In the genomic region with DNA sequence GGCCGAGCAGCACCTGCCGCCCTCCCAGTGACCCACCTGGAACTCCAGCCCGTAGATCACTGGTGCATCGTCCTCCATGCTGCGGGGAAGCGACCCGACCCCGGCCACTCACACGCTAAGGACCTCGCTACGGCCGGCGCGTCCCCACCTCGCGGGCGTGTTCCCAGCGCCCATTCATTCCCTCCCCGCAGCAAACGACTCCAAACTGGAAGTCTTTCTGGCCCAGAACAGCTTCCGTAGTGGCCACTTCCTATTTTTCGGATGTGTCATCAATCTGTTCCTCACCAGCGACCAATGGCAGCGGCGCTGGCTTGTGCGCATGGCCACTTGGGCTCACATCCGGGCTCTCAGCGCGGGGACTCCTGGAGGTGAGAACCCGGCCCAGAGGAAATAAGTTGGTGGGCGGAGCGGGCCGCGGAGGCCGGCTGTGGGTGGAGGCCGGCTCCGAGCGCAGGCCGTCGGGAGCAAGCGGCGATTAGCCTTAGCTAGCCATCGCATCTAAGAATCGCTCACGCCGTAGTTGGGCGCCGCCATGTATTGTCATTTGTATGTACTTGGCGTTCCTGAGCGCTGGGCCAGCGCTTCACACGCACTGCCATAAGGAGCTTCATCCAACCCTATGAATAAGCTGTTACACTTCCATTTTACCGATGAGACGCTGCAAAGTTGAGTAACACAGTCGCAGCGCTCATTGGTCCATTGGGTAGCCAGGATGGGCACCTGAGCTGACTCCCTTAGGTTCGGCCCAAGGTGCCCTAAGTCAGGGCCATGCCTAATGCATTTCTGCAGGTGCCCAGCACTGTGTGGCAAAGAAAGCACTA, we compare ENCODE assay signal across 1 cellular context.
A peak's percentile ranks its signal among the peaks of the same experiment; 100 is the strongest.
TF ChIP-seq lines count a peak whose summit lies in the region.

A gene (minus strand): TSS at position 207 of the 821 bp plus-strand sequence. CDS start 129 bp downstream, at position 78.

TF ChIP-seq in HepG2, 621 proteins besides CTCF, POLR2A, EP300 and RAD21 (continued from another document and continues in another):
- TF ChIP-seq, protein P1, sequence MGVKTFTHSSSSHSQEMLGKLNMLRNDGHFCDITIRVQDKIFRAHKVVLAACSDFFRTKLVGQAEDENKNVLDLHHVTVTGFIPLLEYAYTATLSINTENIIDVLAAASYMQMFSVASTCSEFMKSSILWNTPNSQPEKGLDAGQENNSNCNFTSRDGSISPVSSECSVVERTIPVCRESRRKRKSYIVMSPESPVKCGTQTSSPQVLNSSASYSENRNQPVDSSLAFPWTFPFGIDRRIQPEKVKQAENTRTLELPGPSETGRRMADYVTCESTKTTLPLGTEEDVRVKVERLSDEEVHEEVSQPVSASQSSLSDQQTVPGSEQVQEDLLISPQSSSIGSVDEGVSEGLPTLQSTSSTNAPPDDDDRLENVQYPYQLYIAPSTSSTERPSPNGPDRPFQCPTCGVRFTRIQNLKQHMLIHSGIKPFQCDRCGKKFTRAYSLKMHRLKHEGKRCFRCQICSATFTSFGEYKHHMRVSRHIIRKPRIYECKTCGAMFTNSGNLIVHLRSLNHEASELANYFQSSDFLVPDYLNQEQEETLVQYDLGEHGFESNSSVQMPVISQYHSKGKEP (CRISPR knock-in tag; IDR thresholded peaks at IDR 0.05), result peak; percentile 67; the same call in 1 of the 2 replicates
- TF ChIP-seq XBP1 (CRISPR knock-in tag; IDR thresholded peaks at IDR 0.05) (peak; percentile 23; the same call in 1 of the 2 replicates), ZNF749 (CRISPR knock-in tag; IDR thresholded peaks at IDR 0.05; ENCODE audit: borderline replicate concordance) (peak; percentile 68; the same call in 1 of the 2 replicates), RXRA (CRISPR knock-in tag; IDR thresholded peaks at IDR 0.05) (peak; percentile 83; the same call in 1 of the 2 replicates), ZNF792 (CRISPR knock-in tag; IDR thresholded peaks at IDR 0.05) (peak; percentile 90), U2AF2 (IDR thresholded peaks at IDR 0.05; ENCODE audit: low read depth, low read length) (no peak), ZNF484 (CRISPR knock-in tag; IDR thresholded peaks at IDR 0.05; ENCODE audit: borderline replicate concordance, low read depth) (no peak), TP53 (CRISPR knock-in tag; conservative IDR thresholded peaks at IDR 0.05) (peak; percentile 78), MLLT10 (CRISPR knock-in tag; IDR thresholded peaks at IDR 0.05) (no peak), JUN (CRISPR knock-in tag; IDR thresholded peaks at IDR 0.05) (peak; percentile 78; the same call in 1 of the 2 replicates), ZNF260 (CRISPR knock-in tag; IDR thresholded peaks at IDR 0.05; ENCODE audit: borderline replicate concordance, low read depth) (no peak), ZNF468 (CRISPR knock-in tag; IDR thresholded peaks at IDR 0.05) (no peak), ZNF296 (CRISPR knock-in tag; conservative IDR thresholded peaks at IDR 0.05) (no peak), RXRB (CRISPR knock-in tag; IDR thresholded peaks at IDR 0.05; ENCODE audit: borderline replicate concordance) (peak; percentile 74), ZNF776 (CRISPR knock-in tag; IDR thresholded peaks at IDR 0.05) (0 out of 2 replicates have a peak, but pooled peaks have one; percentile 20), NFE2L2 (IDR thresholded peaks at IDR 0.05; ENCODE audit: low read length) (no peak), NFIB (CRISPR knock-in tag; IDR thresholded peaks at IDR 0.05; ENCODE audit: borderline replicate concordance) (no peak), POLR2AphosphoS2 (IDR thresholded peaks at IDR 0.05; ENCODE audit: low read depth, low read length) (no peak), SOX13 (IDR thresholded peaks at IDR 0.05) (0 out of 2 replicates have a peak, but pooled peaks have one; percentile 54), SOX13 (CRISPR knock-in tag; conservative IDR thresholded peaks at IDR 0.05 in 1 of 2, IDR thresholded peaks at IDR 0.05 in 1 of 2) (peak; percentile 37 to 41; a peak in 2 of 4 replicates), ZNF230 (CRISPR knock-in tag; IDR thresholded peaks at IDR 0.05) (peak; percentile 97), ZNF431 (CRISPR knock-in tag; IDR thresholded peaks at IDR 0.05; ENCODE audit: borderline replicate concordance, low read depth) (peak; percentile 49; the same call in 1 of the 2 replicates), ZNF350 (CRISPR knock-in tag; IDR thresholded peaks at IDR 0.05; ENCODE audit: borderline replicate concordance, low read depth) (peak; percentile 98), HNF4G (IDR thresholded peaks at IDR 0.05; ENCODE audit: borderline replicate concordance, low read depth, low read length) (no peak), HNF4G (CRISPR knock-in tag; IDR thresholded peaks at IDR 0.05; ENCODE audit: borderline replicate concordance, low read depth) (peak; percentile 79), ZBTB21 (CRISPR knock-in tag; IDR thresholded peaks at IDR 0.05) (peak; percentile 59; the same call in 1 of the 2 replicates), ZKSCAN1 (IDR thresholded peaks at IDR 0.05; ENCODE audit: low read length) (0 out of 2 replicates have a peak, but pooled peaks have one; percentile 40), PAWR (CRISPR knock-in tag; IDR thresholded peaks at IDR 0.05; ENCODE audit: borderline replicate concordance) (no peak; the same call in 1 of the 2 replicates), ZNF496 (CRISPR knock-in tag; IDR thresholded peaks at IDR 0.05; ENCODE audit: insufficient replicate concordance) (no peak)
- TF ChIP-seq, protein P2, sequence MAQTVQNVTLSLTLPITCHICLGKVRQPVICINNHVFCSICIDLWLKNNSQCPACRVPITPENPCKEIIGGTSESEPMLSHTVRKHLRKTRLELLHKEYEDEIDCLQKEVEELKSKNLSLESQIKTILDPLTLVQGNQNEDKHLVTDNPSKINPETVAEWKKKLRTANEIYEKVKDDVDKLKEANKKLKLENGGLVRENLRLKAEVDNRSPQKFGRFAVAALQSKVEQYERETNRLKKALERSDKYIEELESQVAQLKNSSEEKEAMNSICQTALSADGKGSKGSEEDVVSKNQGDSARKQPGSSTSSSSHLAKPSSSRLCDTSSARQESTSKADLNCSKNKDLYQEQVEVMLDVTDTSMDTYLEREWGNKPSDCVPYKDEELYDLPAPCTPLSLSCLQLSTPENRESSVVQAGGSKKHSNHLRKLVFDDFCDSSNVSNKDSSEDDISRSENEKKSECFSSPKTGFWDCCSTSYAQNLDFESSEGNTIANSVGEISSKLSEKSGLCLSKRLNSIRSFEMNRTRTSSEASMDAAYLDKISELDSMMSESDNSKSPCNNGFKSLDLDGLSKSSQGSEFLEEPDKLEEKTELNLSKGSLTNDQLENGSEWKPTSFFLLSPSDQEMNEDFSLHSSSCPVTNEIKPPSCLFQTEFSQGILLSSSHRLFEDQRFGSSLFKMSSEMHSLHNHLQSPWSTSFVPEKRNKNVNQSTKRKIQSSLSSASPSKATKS (CRISPR knock-in tag; IDR thresholded peaks at IDR 0.05), result no peak; the same call in 1 of the 2 replicates
- TF ChIP-seq, protein P3, sequence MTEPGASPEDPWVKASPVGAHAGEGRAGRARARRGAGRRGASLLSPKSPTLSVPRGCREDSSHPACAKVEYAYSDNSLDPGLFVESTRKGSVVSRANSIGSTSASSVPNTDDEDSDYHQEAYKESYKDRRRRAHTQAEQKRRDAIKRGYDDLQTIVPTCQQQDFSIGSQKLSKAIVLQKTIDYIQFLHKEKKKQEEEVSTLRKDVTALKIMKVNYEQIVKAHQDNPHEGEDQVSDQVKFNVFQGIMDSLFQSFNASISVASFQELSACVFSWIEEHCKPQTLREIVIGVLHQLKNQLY (CRISPR knock-in tag; IDR thresholded peaks at IDR 0.05), result peak; percentile 45; the same call in 1 of the 2 replicates
- TF ChIP-seq, protein P4, sequence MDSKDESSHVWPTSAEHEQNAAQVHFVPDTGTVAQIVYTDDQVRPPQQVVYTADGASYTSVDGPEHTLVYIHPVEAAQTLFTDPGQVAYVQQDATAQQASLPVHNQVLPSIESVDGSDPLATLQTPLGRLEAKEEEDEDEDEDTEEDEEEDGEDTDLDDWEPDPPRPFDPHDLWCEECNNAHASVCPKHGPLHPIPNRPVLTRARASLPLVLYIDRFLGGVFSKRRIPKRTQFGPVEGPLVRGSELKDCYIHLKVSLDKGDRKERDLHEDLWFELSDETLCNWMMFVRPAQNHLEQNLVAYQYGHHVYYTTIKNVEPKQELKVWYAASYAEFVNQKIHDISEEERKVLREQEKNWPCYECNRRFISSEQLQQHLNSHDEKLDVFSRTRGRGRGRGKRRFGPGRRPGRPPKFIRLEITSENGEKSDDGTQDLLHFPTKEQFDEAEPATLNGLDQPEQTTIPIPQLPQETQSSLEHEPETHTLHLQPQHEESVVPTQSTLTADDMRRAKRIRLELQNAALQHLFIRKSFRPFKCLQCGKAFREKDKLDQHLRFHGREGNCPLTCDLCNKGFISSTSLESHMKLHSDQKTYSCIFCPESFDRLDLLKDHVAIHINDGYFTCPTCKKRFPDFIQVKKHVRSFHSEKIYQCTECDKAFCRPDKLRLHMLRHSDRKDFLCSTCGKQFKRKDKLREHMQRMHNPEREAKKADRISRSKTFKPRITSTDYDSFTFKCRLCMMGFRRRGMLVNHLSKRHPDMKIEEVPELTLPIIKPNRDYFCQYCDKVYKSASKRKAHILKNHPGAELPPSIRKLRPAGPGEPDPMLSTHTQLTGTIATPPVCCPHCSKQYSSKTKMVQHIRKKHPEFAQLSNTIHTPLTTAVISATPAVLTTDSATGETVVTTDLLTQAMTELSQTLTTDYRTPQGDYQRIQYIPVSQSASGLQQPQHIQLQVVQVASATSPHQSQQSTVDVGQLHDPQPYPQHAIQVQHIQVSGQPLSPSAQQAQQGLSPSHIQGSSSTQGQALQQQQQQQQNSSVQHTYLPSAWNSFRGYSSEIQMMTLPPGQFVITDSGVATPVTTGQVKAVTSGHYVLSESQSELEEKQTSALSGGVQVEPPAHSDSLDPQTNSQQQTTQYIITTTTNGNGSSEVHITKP (CRISPR knock-in tag; IDR thresholded peaks at IDR 0.05; ENCODE audit: low read depth), result no peak; the same call in 1 of the 2 replicates
- TF ChIP-seq, protein P5, sequence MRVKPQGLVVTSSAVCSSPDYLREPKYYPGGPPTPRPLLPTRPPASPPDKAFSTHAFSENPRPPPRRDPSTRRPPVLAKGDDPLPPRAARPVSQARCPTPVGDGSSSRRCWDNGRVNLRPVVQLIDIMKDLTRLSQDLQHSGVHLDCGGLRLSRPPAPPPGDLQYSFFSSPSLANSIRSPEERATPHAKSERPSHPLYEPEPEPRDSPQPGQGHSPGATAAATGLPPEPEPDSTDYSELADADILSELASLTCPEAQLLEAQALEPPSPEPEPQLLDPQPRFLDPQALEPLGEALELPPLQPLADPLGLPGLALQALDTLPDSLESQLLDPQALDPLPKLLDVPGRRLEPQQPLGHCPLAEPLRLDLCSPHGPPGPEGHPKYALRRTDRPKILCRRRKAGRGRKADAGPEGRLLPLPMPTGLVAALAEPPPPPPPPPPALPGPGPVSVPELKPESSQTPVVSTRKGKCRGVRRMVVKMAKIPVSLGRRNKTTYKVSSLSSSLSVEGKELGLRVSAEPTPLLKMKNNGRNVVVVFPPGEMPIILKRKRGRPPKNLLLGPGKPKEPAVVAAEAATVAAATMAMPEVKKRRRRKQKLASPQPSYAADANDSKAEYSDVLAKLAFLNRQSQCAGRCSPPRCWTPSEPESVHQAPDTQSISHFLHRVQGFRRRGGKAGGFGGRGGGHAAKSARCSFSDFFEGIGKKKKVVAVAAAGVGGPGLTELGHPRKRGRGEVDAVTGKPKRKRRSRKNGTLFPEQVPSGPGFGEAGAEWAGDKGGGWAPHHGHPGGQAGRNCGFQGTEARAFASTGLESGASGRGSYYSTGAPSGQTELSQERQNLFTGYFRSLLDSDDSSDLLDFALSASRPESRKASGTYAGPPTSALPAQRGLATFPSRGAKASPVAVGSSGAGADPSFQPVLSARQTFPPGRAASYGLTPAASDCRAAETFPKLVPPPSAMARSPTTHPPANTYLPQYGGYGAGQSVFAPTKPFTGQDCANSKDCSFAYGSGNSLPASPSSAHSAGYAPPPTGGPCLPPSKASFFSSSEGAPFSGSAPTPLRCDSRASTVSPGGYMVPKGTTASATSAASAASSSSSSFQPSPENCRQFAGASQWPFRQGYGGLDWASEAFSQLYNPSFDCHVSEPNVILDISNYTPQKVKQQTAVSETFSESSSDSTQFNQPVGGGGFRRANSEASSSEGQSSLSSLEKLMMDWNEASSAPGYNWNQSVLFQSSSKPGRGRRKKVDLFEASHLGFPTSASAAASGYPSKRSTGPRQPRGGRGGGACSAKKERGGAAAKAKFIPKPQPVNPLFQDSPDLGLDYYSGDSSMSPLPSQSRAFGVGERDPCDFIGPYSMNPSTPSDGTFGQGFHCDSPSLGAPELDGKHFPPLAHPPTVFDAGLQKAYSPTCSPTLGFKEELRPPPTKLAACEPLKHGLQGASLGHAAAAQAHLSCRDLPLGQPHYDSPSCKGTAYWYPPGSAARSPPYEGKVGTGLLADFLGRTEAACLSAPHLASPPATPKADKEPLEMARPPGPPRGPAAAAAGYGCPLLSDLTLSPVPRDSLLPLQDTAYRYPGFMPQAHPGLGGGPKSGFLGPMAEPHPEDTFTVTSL (CRISPR knock-in tag; IDR thresholded peaks at IDR 0.05; ENCODE audit: borderline replicate concordance), result no peak
- TF ChIP-seq, protein P6, sequence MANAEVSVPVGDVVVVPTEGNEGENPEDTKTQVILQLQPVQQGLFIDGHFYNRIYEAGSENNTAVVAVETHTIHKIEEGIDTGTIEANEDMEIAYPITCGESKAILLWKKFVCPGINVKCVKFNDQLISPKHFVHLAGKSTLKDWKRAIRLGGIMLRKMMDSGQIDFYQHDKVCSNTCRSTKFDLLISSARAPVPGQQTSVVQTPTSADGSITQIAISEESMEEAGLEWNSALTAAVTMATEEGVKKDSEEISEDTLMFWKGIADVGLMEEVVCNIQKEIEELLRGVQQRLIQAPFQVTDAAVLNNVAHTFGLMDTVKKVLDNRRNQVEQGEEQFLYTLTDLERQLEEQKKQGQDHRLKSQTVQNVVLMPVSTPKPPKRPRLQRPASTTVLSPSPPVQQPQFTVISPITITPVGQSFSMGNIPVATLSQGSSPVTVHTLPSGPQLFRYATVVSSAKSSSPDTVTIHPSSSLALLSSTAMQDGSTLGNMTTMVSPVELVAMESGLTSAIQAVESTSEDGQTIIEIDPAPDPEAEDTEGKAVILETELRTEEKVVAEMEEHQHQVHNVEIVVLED (CRISPR knock-in tag; IDR thresholded peaks at IDR 0.05; ENCODE audit: borderline replicate concordance), result peak; percentile 83
- TF ChIP-seq, protein P7, sequence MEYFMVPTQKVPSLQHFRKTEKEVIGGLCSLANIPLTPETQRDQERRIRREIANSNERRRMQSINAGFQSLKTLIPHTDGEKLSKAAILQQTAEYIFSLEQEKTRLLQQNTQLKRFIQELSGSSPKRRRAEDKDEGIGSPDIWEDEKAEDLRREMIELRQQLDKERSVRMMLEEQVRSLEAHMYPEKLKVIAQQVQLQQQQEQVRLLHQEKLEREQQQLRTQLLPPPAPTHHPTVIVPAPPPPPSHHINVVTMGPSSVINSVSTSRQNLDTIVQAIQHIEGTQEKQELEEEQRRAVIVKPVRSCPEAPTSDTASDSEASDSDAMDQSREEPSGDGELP (IDR thresholded peaks at IDR 0.05; ENCODE audit: borderline replicate concordance, low read depth), result 0 out of 2 replicates have a peak, but pooled peaks have one; percentile 55
- TF ChIP-seq, protein P8, sequence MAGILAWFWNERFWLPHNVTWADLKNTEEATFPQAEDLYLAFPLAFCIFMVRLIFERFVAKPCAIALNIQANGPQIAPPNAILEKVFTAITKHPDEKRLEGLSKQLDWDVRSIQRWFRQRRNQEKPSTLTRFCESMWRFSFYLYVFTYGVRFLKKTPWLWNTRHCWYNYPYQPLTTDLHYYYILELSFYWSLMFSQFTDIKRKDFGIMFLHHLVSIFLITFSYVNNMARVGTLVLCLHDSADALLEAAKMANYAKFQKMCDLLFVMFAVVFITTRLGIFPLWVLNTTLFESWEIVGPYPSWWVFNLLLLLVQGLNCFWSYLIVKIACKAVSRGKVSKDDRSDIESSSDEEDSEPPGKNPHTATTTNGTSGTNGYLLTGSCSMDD (CRISPR knock-in tag; IDR thresholded peaks at IDR 0.05), result no peak
